ENCODE assay signal across 2 cellular contexts in the genomic region with DNA sequence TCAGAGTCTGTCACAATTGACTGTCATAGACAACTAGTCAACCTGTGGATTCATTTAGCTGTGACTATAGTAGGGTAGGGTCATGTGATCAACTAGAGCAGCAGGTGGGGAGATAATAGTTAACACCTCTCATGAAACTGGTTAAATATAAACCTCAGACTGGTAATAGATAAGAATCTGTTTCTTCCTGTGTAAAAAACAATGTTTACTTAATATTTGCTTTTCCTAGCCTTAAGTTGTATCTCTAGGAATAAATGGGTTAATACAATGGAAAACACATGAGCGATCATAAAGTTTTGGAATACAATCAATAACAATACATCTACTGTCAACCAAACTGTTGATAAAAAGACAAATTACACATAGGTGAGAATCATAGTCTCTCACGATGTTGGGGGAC.
TF ChIP-seq lines count a peak whose summit lies in the region.

No MANE protein-coding gene starts in this region.

TF ChIP-seq in WTC11, 78 proteins besides CTCF, POLR2A, EP300 and RAD21 (continued from another document):
- TF ChIP-seq, protein P1, sequence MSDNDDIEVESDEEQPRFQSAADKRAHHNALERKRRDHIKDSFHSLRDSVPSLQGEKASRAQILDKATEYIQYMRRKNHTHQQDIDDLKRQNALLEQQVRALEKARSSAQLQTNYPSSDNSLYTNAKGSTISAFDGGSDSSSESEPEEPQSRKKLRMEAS (CRISPR knock-in tag; IDR thresholded peaks at IDR 0.05) = no peak
TF ChIP-seq in WTC11: peak in this region for 1.

TF ChIP-seq in SK-N-SH, 30 proteins besides CTCF, POLR2A, EP300 and RAD21 (continued from another document):
- TF ChIP-seq, protein P2, sequence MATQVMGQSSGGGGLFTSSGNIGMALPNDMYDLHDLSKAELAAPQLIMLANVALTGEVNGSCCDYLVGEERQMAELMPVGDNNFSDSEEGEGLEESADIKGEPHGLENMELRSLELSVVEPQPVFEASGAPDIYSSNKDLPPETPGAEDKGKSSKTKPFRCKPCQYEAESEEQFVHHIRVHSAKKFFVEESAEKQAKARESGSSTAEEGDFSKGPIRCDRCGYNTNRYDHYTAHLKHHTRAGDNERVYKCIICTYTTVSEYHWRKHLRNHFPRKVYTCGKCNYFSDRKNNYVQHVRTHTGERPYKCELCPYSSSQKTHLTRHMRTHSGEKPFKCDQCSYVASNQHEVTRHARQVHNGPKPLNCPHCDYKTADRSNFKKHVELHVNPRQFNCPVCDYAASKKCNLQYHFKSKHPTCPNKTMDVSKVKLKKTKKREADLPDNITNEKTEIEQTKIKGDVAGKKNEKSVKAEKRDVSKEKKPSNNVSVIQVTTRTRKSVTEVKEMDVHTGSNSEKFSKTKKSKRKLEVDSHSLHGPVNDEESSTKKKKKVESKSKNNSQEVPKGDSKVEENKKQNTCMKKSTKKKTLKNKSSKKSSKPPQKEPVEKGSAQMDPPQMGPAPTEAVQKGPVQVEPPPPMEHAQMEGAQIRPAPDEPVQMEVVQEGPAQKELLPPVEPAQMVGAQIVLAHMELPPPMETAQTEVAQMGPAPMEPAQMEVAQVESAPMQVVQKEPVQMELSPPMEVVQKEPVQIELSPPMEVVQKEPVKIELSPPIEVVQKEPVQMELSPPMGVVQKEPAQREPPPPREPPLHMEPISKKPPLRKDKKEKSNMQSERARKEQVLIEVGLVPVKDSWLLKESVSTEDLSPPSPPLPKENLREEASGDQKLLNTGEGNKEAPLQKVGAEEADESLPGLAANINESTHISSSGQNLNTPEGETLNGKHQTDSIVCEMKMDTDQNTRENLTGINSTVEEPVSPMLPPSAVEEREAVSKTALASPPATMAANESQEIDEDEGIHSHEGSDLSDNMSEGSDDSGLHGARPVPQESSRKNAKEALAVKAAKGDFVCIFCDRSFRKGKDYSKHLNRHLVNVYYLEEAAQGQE (IDR thresholded peaks at IDR 0.05; ENCODE audit: low read depth, low read length) = no peak
- no peak for TF ChIP-seq JUND (IDR thresholded peaks at IDR 0.05)
